18 cellular contexts compared by ENCODE assay signal in genomic region chr2:23772684-23773083, GRCh38.
DNase-seq lines count a peak whose midpoint lies in the region; ATAC-seq and TF ChIP-seq lines count a peak whose summit lies in the region.
"Had no signal": no experiment of that assay in that cellular context is flagged by ENCODE, and none has a peak within 500 bp of the region (broad histone marks: within the 10 kb centered on the region; RNA-seq: fewer than 3 reads in every experiment).

No MANE protein-coding gene starts in this region.

- TF ChIP-seq CTCF in Peyer's patch (IDR thresholded peaks at IDR 0.05): no peak

- H3K36me3 ChIP-seq in Peyer's patch: peaks cover 0 to 25% (median 0%) of the 10 kb centered on the region in 3 donors

- H3K9me3 Mint-ChIP-seq in naive B cell: peaks cover 0 to 8% (median 1%) of the 10 kb centered on the region in 7 donors
- H3K9me3 Mint-ChIP-seq: CD8-positive, alpha-beta memory T cell; GM23338 had no signal

- no peaks in the 10 kb centered on the region for H3K27me3 Mint-ChIP-seq in naive B cell
- H3K27me3 Mint-ChIP-seq: CD8-positive, alpha-beta memory T cell had no signal

- H3K27ac ChIP-seq in Peyer's patch: no peak overlapping the region
- H3K27ac ChIP-seq: PC-9 had no signal

- H3K36me3 Mint-ChIP-seq in naive B cell: peaks cover 28 to 39% of the 10 kb centered on the region in 2 donors

- no peak overlapping the region for H3K4me3 ChIP-seq in Peyer's patch
- H3K4me3 ChIP-seq: GM23338, PC-9 had no signal

- no peaks in the 10 kb centered on the region for H3K27me3 ChIP-seq in Peyer's patch

- no peak for DNase-seq in naive B cell
- no peak for DNase-seq in Peyer's patch
- DNase-seq in DMS 273 (lab: John Stamatoyannopoulos, UW; ENCODE audit: unreplicated experiment): no peak
- no peak for DNase-seq in hepatic stellate cell (ENCODE audit: low spot score)
- DNase-seq: ACHN; CD8-positive, alpha-beta memory T cell; DMS 273 treated with DMSO at 0.1 percent for 48 hours; NCI-H1436 treated with DMSO at 0.1 percent for 48 hours; NCI-H226; NCI-H526 treated with DMSO at 0.1 percent for 48 hours; PC-9; T-helper 2 cell had no signal

- peaks cover under 1 to 10% (median 6%) of the 10 kb centered on the region in 3 donors for H3K4me1 Mint-ChIP-seq in naive B cell
- H3K4me1 Mint-ChIP-seq: CD8-positive, alpha-beta memory T cell; GM23338 had no signal

- no peak overlapping the region for H3K4me3 Mint-ChIP-seq in naive B cell
- H3K4me3 Mint-ChIP-seq: CD8-positive, alpha-beta memory T cell; GM23338 had no signal

- H3K9me3 ChIP-seq in Peyer's patch: no peaks in the 10 kb centered on the region

- no peak for TF ChIP-seq POLR2A in Peyer's patch (IDR thresholded peaks at IDR 0.05)

- H3K4me1 ChIP-seq in Peyer's patch: no peaks in the 10 kb centered on the region

- H3K27ac Mint-ChIP-seq in naive B cell: no peak overlapping the region
- H3K27ac Mint-ChIP-seq: GM23338 had no signal

- ATAC-seq in GM18511 (IDR thresholded peaks at IDR 0.05; ENCODE audit: unreplicated experiment) (peak; percentile 48), GM21447 (IDR thresholded peaks at IDR 0.05; ENCODE audit: unreplicated experiment) (peak; percentile 69), HG03469 (IDR thresholded peaks at IDR 0.05; ENCODE audit: unreplicated experiment) (peak; percentile 78), naive B cell (ENCODE audit: low read depth in 2 of 2) (peak; percentile 59 to 69), HG03354 (IDR thresholded peaks at IDR 0.05; ENCODE audit: poor library complexity, severe bottlenecking, unreplicated experiment) (no peak)
- ATAC-seq: GM23338, Right ventricle myocardium inferior had no signal
